In genomic region chr15:71975816-71976150, GRCh38 we compare ENCODE assay signal across 17 cellular contexts.
DNase-seq lines count a peak whose midpoint lies in the region; ATAC-seq and TF ChIP-seq lines count a peak whose summit lies in the region.
"Had no signal": no experiment of that assay in that cellular context is flagged by ENCODE, and none has a peak within 500 bp of the region (broad histone marks: within the 10 kb centered on the region; RNA-seq: fewer than 3 reads in every experiment).

No MANE protein-coding gene starts in this region.

- TF ChIP-seq RAD21 in Ishikawa (IDR thresholded peaks at IDR 0.05; ENCODE audit: low read depth), result no peak

- H2BK120ac ChIP-seq in trophoblast cell (ENCODE audit: insufficient read depth, low read length, poor library complexity), result peak overlapping the region; percentile 88

- no peaks in the 10 kb centered on the region for H3K9me3 ChIP-seq in esophagus squamous epithelium
- H3K9me3 ChIP-seq in trophoblast cell (ENCODE audit: insufficient read depth, low read depth, low read length), result no peaks in the 10 kb centered on the region
- H3K9me3 ChIP-seq in Peyer's patch, result no peaks in the 10 kb centered on the region
- H3K9me3 ChIP-seq: BE2C had no signal

- peak overlapping the region; percentile 80 for H3K14ac ChIP-seq in trophoblast cell (ENCODE audit: low read length)

- TF ChIP-seq POLR2A in esophagus squamous epithelium (IDR thresholded peaks at IDR 0.05), result no peak
- no peak for TF ChIP-seq POLR2A in Peyer's patch (IDR thresholded peaks at IDR 0.05)

- H4K91ac ChIP-seq in trophoblast cell (ENCODE audit: low read depth, low read length), result peak overlapping the region; percentile 99

- H3K4me3 ChIP-seq in esophagus squamous epithelium (no peak overlapping the region), trophoblast cell (ENCODE audit: low read depth, low read length) (no peak overlapping the region), Peyer's patch (no peak overlapping the region)
- H3K4me3 ChIP-seq: GM12878 had no signal

- WGBS in esophagus squamous epithelium, 2 donors, result 72 to 83% methylated on average over 5 to 6 of the region's 6 CpGs
- no CpG with 5 or more reads among the region's 6 CpGs for WGBS in trophoblast cell (ENCODE audit: extremely low coverage, insufficient coverage, insufficient read length)

- H3K27ac ChIP-seq in esophagus squamous epithelium (peak overlapping the region in 3 of 4 donors; percentile 10 to 65 (median 38)), trophoblast cell (ENCODE audit: low read depth, low read length) (peak overlapping the region; percentile 83), substantia nigra (ENCODE audit: low read depth, low read length, poor library complexity, severe bottlenecking) (no peak overlapping the region), Peyer's patch (no peak overlapping the region)

- no peak for DNase-seq in esophagus squamous epithelium (lab: John Stamatoyannopoulos, UW)
- DNase-seq in trophoblast cell, result no peak
- DNase-seq in EL, result no peak
- no peak for DNase-seq in substantia nigra (lab: John Stamatoyannopoulos, UW)
- DNase-seq in Peyer's patch, result no peak
- DNase-seq: BE2C; CD4-positive, alpha-beta T cell; DND-41; GDM1; KBM-7; NCI-H146; NCI-H2081; NCI-H510A; NCI-H774 had no signal

- H3K18ac ChIP-seq in trophoblast cell (ENCODE audit: low read length), result peak overlapping the region; percentile 73

- peak overlapping the region; percentile 17 for H3K4me2 ChIP-seq in trophoblast cell (ENCODE audit: low read length)

- H2AK5ac ChIP-seq in trophoblast cell (ENCODE audit: low read length), result peak overlapping the region; percentile 27

- TF ChIP-seq EP300 in Ishikawa (IDR thresholded peaks at IDR 0.05; ENCODE audit: borderline replicate concordance), result no peak

- peak overlapping the region; percentile 100 for H2BK12ac ChIP-seq in trophoblast cell (ENCODE audit: low read length)

- no peak overlapping the region for H3K9ac ChIP-seq in trophoblast cell (ENCODE audit: low read length)

- peak overlapping the region; percentile 54 for H4K12ac ChIP-seq in trophoblast cell (ENCODE audit: low read depth, low read length)

- peak overlapping the region; percentile 94 for H4K8ac ChIP-seq in trophoblast cell (ENCODE audit: low read depth, low read length)

- H2BK5ac ChIP-seq in trophoblast cell (ENCODE audit: low read depth, low read length, poor library complexity), result peak overlapping the region; percentile 93

- TF ChIP-seq CTCF in esophagus squamous epithelium (IDR thresholded peaks at IDR 0.05), result no peak
- TF ChIP-seq CTCF in Peyer's patch (IDR thresholded peaks at IDR 0.05), result no peak

- H3K4ac ChIP-seq in trophoblast cell (ENCODE audit: low read depth, low read length), result peak overlapping the region; percentile 91

- H3K4me1 ChIP-seq in esophagus squamous epithelium (peaks cover 0 to 9% (median 0%) of the 10 kb centered on the region in 3 donors), trophoblast cell (ENCODE audit: control insufficient read depth in 1 of 2, insufficient read depth in 2 of 2, low read length in 2 of 2) (peaks cover 28 to 36% of the 10 kb centered on the region in 2 experiments), Peyer's patch (no peaks in the 10 kb centered on the region)
- H3K4me1 ChIP-seq: BE2C had no signal

- H2AFZ ChIP-seq in trophoblast cell (ENCODE audit: insufficient read depth, low read length, poor library complexity), result peak overlapping the region; percentile 26

- H3K36me3 ChIP-seq in esophagus squamous epithelium, result peaks cover 0 to 72% (median 0%) of the 10 kb centered on the region in 3 donors
- H3K36me3 ChIP-seq in trophoblast cell (ENCODE audit: control insufficient read depth in 1 of 2, insufficient read depth in 2 of 2, low read length in 2 of 2), result peaks cover 0 to 5% of the 10 kb centered on the region in 2 experiments
- peaks cover 0 to 13% (median 0%) of the 10 kb centered on the region in 3 donors for H3K36me3 ChIP-seq in Peyer's patch
- H3K36me3 ChIP-seq: BE2C had no signal

- H3K79me2 ChIP-seq in trophoblast cell (ENCODE audit: control insufficient read depth, insufficient read depth, low read length, poor library complexity), result peaks cover 3% of the 10 kb centered on the region

- ATAC-seq in HG03565 (IDR thresholded peaks at IDR 0.05; ENCODE audit: unreplicated experiment), result no peak
- ATAC-seq: GM12878 had no signal

- H3K23ac ChIP-seq in trophoblast cell (ENCODE audit: low read length), result no peak overlapping the region

- intact Hi-C loops in esophagus squamous epithelium (cut with DNase I), result no loop called here

- peaks cover 35% of the 10 kb centered on the region for H3K79me1 ChIP-seq in trophoblast cell (ENCODE audit: low read length)

- no peaks in the 10 kb centered on the region for H3K27me3 ChIP-seq in esophagus squamous epithelium
- H3K27me3 ChIP-seq in trophoblast cell (ENCODE audit: insufficient read depth, low read length), result no peaks in the 10 kb centered on the region
- no peaks in the 10 kb centered on the region for H3K27me3 ChIP-seq in Peyer's patch
- H3K27me3 ChIP-seq: BE2C had no signal

TF ChIP-seq in Ishikawa, 13 proteins besides CTCF, POLR2A, EP300 and RAD21:
- TF ChIP-seq FOXM1 (IDR thresholded peaks at IDR 0.05; ENCODE audit: borderline replicate concordance, low read depth) (0 out of 2 replicates have a peak, but pooled peaks have one; percentile 1), YY1 (IDR thresholded peaks at IDR 0.05; ENCODE audit: low read depth) (0 out of 2 replicates have a peak, but pooled peaks have one; percentile 12), TEAD4 (IDR thresholded peaks at IDR 0.05) (no peak), EGR1 (IDR thresholded peaks at IDR 0.05) (no peak)

Comparison
In these comparisons a context has a peak if more than half of its experiments do, and no peak if none do; other contexts are left out.
1. H3K27ac ChIP-seq: peak in esophagus squamous epithelium (3 of 4) and trophoblast cell (single experiment); none in substantia nigra (single experiment) and Peyer's patch (0 of 4).